In the genomic region with DNA sequence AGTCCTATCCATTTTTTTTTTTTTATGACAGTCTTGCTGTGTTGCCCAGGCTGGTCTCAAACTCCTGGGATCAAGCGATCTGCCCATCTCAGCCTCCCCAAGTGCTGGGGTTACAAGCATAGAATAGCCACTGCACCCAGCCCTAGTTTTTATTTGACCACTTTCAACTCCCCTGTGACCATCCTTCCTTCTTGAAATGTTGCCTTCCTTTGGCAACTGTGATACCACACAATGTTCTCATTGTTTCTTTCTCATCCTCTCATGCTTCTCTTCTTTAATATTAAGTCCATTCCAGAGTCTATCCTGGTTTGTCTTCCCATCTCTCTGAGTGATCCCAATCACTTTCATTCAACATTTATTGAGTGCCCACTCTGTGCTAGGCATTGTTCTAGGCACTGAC, we compare ENCODE assay signal across 25 cellular contexts.
"Had no signal": no experiment of that assay in that cellular context is flagged by ENCODE, and none has a peak within 500 bp of the region (broad histone marks: within the 10 kb centered on the region; RNA-seq: fewer than 3 reads in every experiment).

No MANE protein-coding gene starts in this region.

- ATAC-seq: stimulated activated effector memory CD8-positive, alpha-beta T cell treated with anti-CD3 and anti-CD28 coated beads, Interleukin-12 subunit alpha, Interleukin-12 subunit beta, amount 100 ng/mL, for 72 hours; stimulated activated naive CD8-positive, alpha-beta T cell treated with anti-CD3 and anti-CD28 coated beads, Interleukin-15, Interleukin-2, amounts not matched to agents 100 U/mL and 50 U/mL, for 24 hours; upper lobe of right lung had no signal

- DNase-seq: stimulated activated CD4-positive, alpha-beta T cell treated with anti-CD3 and anti-CD28 coated beads, Interleukin-2, amount 100 ng/mL, for 48 hours; stimulated activated CD4-positive, alpha-beta T cell treated with anti-CD3 and anti-CD28 coated beads, Interleukin-4, amount 100 ng/mL, for 1 hour; stimulated activated CD4-positive, alpha-beta T cell treated with anti-CD3 and anti-CD28 coated beads, Interleukin-4, amount 100 ng/mL, for 24 hours; stimulated activated CD4-positive, alpha-beta T cell treated with anti-CD3 and anti-CD28 coated beads, Interleukin-4, amount 100 ng/mL, for 4 hours; stimulated activated CD8-positive, alpha-beta memory T cell treated with anti-CD3 and anti-CD28 coated beads, Interleukin-4, amount 100 ng/mL, for 48 hours; stimulated activated naive B cell treated with anti-CD40 and anti-IgM and Interleukin-4, amounts not matched to agents 10 μg/mL and 1 μg/mL and 100 μg/mL, for 72 hours; stimulated activated naive CD4-positive, alpha-beta T cell; stimulated activated naive CD4-positive, alpha-beta T cell treated with Interleukin-2 at 50 U/mL for 16 hours; stimulated activated naive CD8-positive, alpha-beta T cell treated with anti-CD3 and anti-CD28 coated beads, Interleukin-15, amount 100 ng/mL, for 72 hours; stimulated activated naive CD8-positive, alpha-beta T cell treated with anti-CD3 and anti-CD28 coated beads, Interleukin-15, Interleukin-2, amounts not matched to agents 100 U/mL and 50 U/mL, for 24 hours; stomach; substantia nigra; testis; thyroid gland; tibial artery; transverse colon; trophoblast cell; upper lobe of left lung; upper lobe of right lung; uterus had no signal

- H3K4me1 ChIP-seq: stomach, suprapubic skin, testis, thyroid gland, tibial artery, tibial nerve, transverse colon, upper lobe of left lung, upper lobe of right lung, uterus, vagina had no signal

- H3K27me3 ChIP-seq: stomach, suprapubic skin, testis, thyroid gland, tibial artery, tibial nerve, transverse colon, upper lobe of left lung, upper lobe of right lung, uterus, vagina had no signal

- H3K4me3 ChIP-seq: stomach, suprapubic skin, testis, thoracic aorta, thyroid gland, tibial artery, tibial nerve, transverse colon, upper lobe of left lung, upper lobe of right lung, uterus, vagina had no signal

- H3K36me3 ChIP-seq: stomach, suprapubic skin, thoracic aorta, thyroid gland, tibial artery, tibial nerve, transverse colon, upper lobe of left lung, upper lobe of right lung, uterus, vagina had no signal

- H3K27ac ChIP-seq: stomach, suprapubic skin, testis, thoracic aorta, thyroid gland, tibial artery, tibial nerve, transverse colon, upper lobe of left lung, upper lobe of right lung, uterus, vagina had no signal
